In the genomic region with DNA sequence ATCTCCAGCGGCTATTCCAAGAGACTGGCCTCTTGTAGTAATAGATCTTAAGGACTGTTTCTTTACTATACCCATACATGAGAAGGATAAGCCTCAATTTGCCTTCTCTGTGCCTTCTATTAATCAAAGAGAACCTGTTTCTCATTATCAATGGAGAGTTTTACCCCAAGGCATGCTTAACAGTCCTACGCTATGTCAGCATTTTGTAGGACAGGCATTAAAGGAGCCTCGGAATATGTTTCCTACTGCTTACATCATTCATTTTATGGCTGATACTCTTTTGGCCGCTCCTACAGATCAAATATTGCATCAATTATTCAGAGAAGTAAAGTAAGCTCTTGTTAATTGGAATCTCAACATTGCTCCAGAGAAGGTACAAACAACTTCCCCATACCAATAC, we compare ENCODE assay signal across 2 cellular contexts.
A peak's percentile ranks its signal among the peaks of the same experiment; 100 is the strongest.
TF ChIP-seq lines count a peak whose summit lies in the region.

No MANE protein-coding gene starts in this region.

TF ChIP-seq in A549, 52 proteins besides CTCF, POLR2A, EP300 and RAD21:
- TF ChIP-seq MAFK (IDR thresholded peaks at IDR 0.05; ENCODE audit: partially characterized antibody), result peak; percentile 33

TF ChIP-seq in K562, 482 proteins besides CTCF, POLR2A, EP300 and RAD21:
- TF ChIP-seq TRIM24 (IDR thresholded peaks at IDR 0.05) (peak in 1 of 2 experiments; percentile 46; a peak in 1 of 4 replicates), ZNF316 (IDR thresholded peaks at IDR 0.05) (peak; percentile 68), C11orf30 (IDR thresholded peaks at IDR 0.05; ENCODE audit: low read depth) (peak; percentile 55; the same call in 1 of the 2 replicates)
